8 cellular contexts compared by ENCODE assay signal in the genomic region with DNA sequence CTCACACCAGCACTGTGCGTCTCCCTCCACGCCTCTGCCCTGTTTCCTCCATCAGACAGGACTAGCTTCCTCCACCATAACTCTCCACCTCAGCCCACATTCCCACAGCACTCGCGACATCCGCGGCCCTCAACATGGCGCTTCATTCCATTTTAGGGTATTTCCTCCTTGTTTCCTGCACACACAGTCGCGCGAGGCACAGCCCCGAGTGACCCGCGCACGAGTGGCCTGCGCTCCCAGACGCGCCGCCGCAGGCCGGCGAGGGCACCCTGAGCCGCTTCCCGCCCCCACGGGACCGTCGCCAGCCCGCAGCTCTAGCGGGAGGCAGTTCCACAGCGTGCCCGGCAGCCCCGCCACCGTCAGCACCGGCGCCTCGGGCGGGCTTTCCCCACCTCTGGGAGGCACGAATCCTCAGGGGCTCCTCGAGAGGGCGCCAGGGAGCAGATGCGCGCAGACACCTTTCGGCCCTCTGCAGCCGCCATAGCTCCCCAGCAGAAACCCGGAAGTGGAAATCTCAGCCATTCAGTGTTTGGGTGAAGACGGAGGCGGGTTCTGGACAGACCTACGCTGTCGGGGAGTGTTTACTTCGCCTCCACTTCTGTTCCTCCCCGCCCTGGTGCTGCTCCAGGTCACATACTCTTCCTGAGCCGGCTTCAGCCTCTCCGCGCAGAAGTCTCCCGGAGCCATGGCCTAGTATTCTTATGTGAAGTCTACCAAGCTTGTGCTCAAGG.
DNase-seq lines count a peak whose midpoint lies in the region; ATAC-seq and TF ChIP-seq lines count a peak whose summit lies in the region.
"Not testable (repeated sequence)": the region's sequence is repeated elsewhere in the genome, so short reads cannot be mapped to it uniquely, and the experiment has no call there.

No MANE protein-coding gene starts in this region.

- DNase-seq in AG04449 (ENCODE audit: low read depth, low spot score) (peak; percentile 93), medulla oblongata (ENCODE audit: extremely low spot score) (peak; percentile 100)
- DNase-seq in activated T-cell treated with anti-CD3 and anti-CD28 coated beads, Interleukin-2, amount 50 U/mL, for 48 hours = peak; percentile 98 to 99
- DNase-seq in erythroblast (lab: John Stamatoyannopoulos, UW) = not testable (repeated sequence)
- DNase-seq in stimulated activated CD4-positive, alpha-beta T cell treated with anti-CD3 and anti-CD28 coated beads, Interleukin-1b, Interleukin-23, amount 100 ng/mL, for 4 hours (ENCODE audit: low read depth in 2 of 2) = peak; percentile 98 to 99

- TF ChIP-seq POLR2A in erythroblast (IDR thresholded peaks at IDR 0.05; ENCODE audit: low read length) = peak; percentile 91

- H3K4me2 ChIP-seq in OCI-LY3 (ENCODE audit: low read length) = peak overlapping the region; percentile 73

- not testable (repeated sequence) for H4K20me1 ChIP-seq in OCI-LY3 (ENCODE audit: insufficient read depth, low read length)

- peak overlapping the region; percentile 77 for H2AFZ ChIP-seq in OCI-LY3 (ENCODE audit: low read depth, low read length)

- peak overlapping the region; percentile 94 for H3K9ac ChIP-seq in OCI-LY3 (ENCODE audit: low read length)

- H3K27me3 ChIP-seq in OCI-LY3 (ENCODE audit: low read depth, low read length) = not testable (repeated sequence)

- peak; percentile 99 for ATAC-seq in GM18870 (IDR thresholded peaks at IDR 0.05; ENCODE audit: unreplicated experiment)
- ATAC-seq in HG02938 (IDR thresholded peaks at IDR 0.05; ENCODE audit: unreplicated experiment) = peak; percentile 100

- POLR2A ChIA-PET in AG04449 (lab: Yijun Ruan, JAX) = interaction anchor here (1.4 kb wide), 1 partner anchor 83 kb away, joined by 9 read pairs; no protein-coding TSS in a partner anchor

- TF ChIP-seq CTCF in AG04449 (IDR thresholded peaks at IDR 0.05; ENCODE audit: insufficient read depth, low read length, missing control alignments) = peak; percentile 86
- TF ChIP-seq CTCF in OCI-LY3 (IDR thresholded peaks at IDR 0.05; ENCODE audit: low read depth, low read length) = peak; percentile 81

- H3K27ac ChIP-seq in OCI-LY3 (ENCODE audit: low read length) = peak overlapping the region; percentile 81

- H3K4me1 ChIP-seq in OCI-LY3 (ENCODE audit: low read length) = peaks cover 14% of the 10 kb centered on the region

- not testable (repeated sequence) for H3K36me3 ChIP-seq in OCI-LY3 (replicated peaks; ENCODE audit: low read depth, low read length)

- peak overlapping the region; percentile 99 for H3K4me3 ChIP-seq in AG04449 (ENCODE audit: low read depth, low read length)
- H3K4me3 ChIP-seq in OCI-LY3 (ENCODE audit: low read length) = peak overlapping the region; percentile 85

- H3K9me3 ChIP-seq in OCI-LY3 (ENCODE audit: insufficient read depth, low read length) = not testable (repeated sequence)

- CTCF ChIA-PET in AG04449 (lab: Yijun Ruan, JAX) = interaction anchor here (1.0 to 2.6 kb wide), 4 partner anchors 9 to 96 kb away, joined by 3 to 11 read pairs (median 6); no protein-coding TSS in a partner anchor

- H3K79me2 ChIP-seq in OCI-LY3 (ENCODE audit: low read length) = peaks cover 38% of the 10 kb centered on the region
